ENCODE assay signal across 17 cellular contexts in the genomic region with DNA sequence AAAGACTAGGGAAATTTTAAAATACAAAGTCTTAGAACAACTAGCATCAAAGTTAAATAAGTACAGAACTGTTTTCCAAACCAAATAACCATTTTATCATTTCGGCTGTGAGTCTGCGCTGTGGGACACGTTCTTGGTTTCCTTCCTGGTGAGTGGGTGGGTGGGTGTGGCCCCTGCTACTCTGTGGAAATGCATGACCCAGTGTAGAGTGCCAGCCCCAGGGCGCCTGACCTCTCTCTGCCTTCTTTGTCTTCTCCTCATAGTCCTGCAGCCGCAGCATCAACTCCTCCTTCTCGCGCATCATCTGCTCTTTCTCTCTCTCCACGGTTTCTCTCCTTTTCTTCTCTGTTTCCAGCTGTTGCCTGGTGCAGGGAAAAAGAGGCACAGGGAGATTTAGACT. TPM values are rescaled to one million over a fixed set of nuclear protein-coding genes. Genes with fewer than 3 reads are reported as not detected.
A peak's percentile ranks its signal among the peaks of the same experiment; 100 is the strongest.
DNase-seq lines count a peak whose midpoint lies in the region; ATAC-seq and TF ChIP-seq lines count a peak whose summit lies in the region.
"Had no signal": no experiment of that assay in that cellular context is flagged by ENCODE, and none has a peak within 500 bp of the region (broad histone marks: within the 10 kb centered on the region; RNA-seq: fewer than 3 reads in every experiment).

No MANE protein-coding gene starts in this region.

- CTCF ChIA-PET in activated B cell treated with CpG ODN at 0.5 μM for 24 hours (lab: Charles Lee) (no interaction called here), mammary epithelial cell (lab: Charles Lee; ENCODE audit: low non-redundant PET) (no interaction called here)

- no peak overlapping the region for H3K4me3 ChIP-seq in neuronal stem cell (ENCODE audit: low read length in 2 of 2)
- H3K4me3 ChIP-seq in mammary epithelial cell (replicated peaks in 1 of 3; ENCODE audit: insufficient read depth in 1 of 3, low read depth in 2 of 3, low read length in 3 of 3): no peak overlapping the region
- H3K4me3 ChIP-seq: skin epidermis, transverse colon had no signal

- no peak overlapping the region for H2BK120ac ChIP-seq in neuronal stem cell (ENCODE audit: low read depth, low read length)

- no peak overlapping the region for H2BK15ac ChIP-seq in neuronal stem cell (ENCODE audit: low read length)

- H3K27me3 Mint-ChIP-seq in activated B cell treated with CpG ODN at 0.5 μM for 24 hours: no peaks in the 10 kb centered on the region
- H3K27me3 Mint-ChIP-seq: activated naive CD8-positive, alpha-beta T cell treated with anti-CD3 and anti-CD28 coated beads, Interleukin-2, amount 10 ng/mL, durations not matched to agents 7 days and 5 days had no signal

- intact Hi-C loops in activated B cell treated with CpG ODN at 0.5 μM for 24 hours (cut with micrococcal nuclease) (no loop called here), Right ventricle myocardium inferior (cut with DNase I) (no loop called here), mammary epithelial cell (cut with micrococcal nuclease) (no loop called here)

- H3K36me3 Mint-ChIP-seq in activated B cell treated with CpG ODN at 0.5 μM for 24 hours (ENCODE audit: low read depth): peaks cover 97% of the 10 kb centered on the region

- no peaks in the 10 kb centered on the region for H4K20me1 ChIP-seq in mammary epithelial cell (ENCODE audit: insufficient read depth, low read length)

- BruUV-seq in mammary epithelial cell (replicated peaks; lab: Mats Ljungman, UMichigan): no TSS peak

- H2BK12ac ChIP-seq in neuronal stem cell (ENCODE audit: low read length): no peak overlapping the region

- no peaks in the 10 kb centered on the region for H3K27me3 ChIP-seq in neuronal stem cell (ENCODE audit: control insufficient read depth in 3 of 3, insufficient read depth in 3 of 3, low read depth in 1 of 3, low read length in 3 of 3)
- no peaks in the 10 kb centered on the region for H3K27me3 ChIP-seq in mammary epithelial cell (ENCODE audit: insufficient read depth, low read length)
- H3K27me3 ChIP-seq: transverse colon had no signal

- no peak overlapping the region for H3K4ac ChIP-seq in neuronal stem cell (ENCODE audit: low read length)

- peaks cover 53% of the 10 kb centered on the region for H3K79me2 ChIP-seq in mammary epithelial cell (ENCODE audit: insufficient read depth, low read length)

- H3K14ac ChIP-seq in neuronal stem cell (ENCODE audit: low read length): no peak overlapping the region

- in situ Hi-C loops in mammary epithelial cell (cut with MboI; ENCODE audit: low sequenced_read_pairs in 2 of 2): no loop called here

- peak overlapping the region; percentile 46 for H3K27ac Mint-ChIP-seq in activated B cell treated with CpG ODN at 0.5 μM for 24 hours

- no peak overlapping the region for H2AK5ac ChIP-seq in neuronal stem cell (ENCODE audit: low read depth, low read length)

- no peak for TF ChIP-seq CTCF in activated B cell treated with CpG ODN at 0.5 μM for 24 hours (IDR thresholded peaks at IDR 0.05)
- no peak for TF ChIP-seq CTCF in mammary epithelial cell (conservative IDR thresholded peaks at IDR 0.05 in 1 of 2, IDR thresholded peaks at IDR 0.05 in 1 of 2; ENCODE audit: extremely low read depth in 1 of 2, insufficient read depth in 1 of 2, low read depth in 1 of 2, low read length in 2 of 2)

- peak overlapping the region; percentile 59 for H3K23ac ChIP-seq in neuronal stem cell (ENCODE audit: low read depth, low read length, poor library complexity)

- no peak overlapping the region for H3K4me3 Mint-ChIP-seq in activated B cell treated with CpG ODN at 0.5 μM for 24 hours
- H3K4me3 Mint-ChIP-seq: activated naive CD8-positive, alpha-beta T cell treated with anti-CD3 and anti-CD28 coated beads, Interleukin-2, amount 10 ng/mL, durations not matched to agents 7 days and 5 days had no signal

- no peak overlapping the region for H3K18ac ChIP-seq in neuronal stem cell (ENCODE audit: low read length)

- H3K4me1 Mint-ChIP-seq in activated B cell treated with CpG ODN at 0.5 μM for 24 hours: no peaks in the 10 kb centered on the region

- peak; percentile 47 for DNase-seq in DMS79 (lab: John Stamatoyannopoulos, UW)
- DNase-seq in DMS79 treated with DMSO at 0.1 percent for 48 hours (lab: John Stamatoyannopoulos, UW): no peak
- no peak for DNase-seq in activated B cell treated with CpG ODN at 0.5 μM for 24 hours
- DNase-seq in Right ventricle myocardium inferior (ENCODE audit: missing footprints): no peak
- no peak for DNase-seq in neuronal stem cell (ENCODE audit: low spot score)
- no peak for DNase-seq in NCI-H2227 (lab: John Stamatoyannopoulos, UW; ENCODE audit: unreplicated experiment)
- DNase-seq in mammary epithelial cell: no peak
- DNase-seq: activated CD4-positive, CD25-positive, alpha-beta regulatory T cell; activated naive CD8-positive, alpha-beta T cell treated with anti-CD3 and anti-CD28 coated beads, Interleukin-2, amount 10 ng/mL, durations not matched to agents 7 days and 5 days; cortex of kidney; IMR-90; NCI-H82; SIG-M5; transverse colon had no signal

- H3K4me1 ChIP-seq in neuronal stem cell (ENCODE audit: control insufficient read depth in 2 of 2, insufficient read depth in 1 of 2, low read depth in 1 of 2, low read length in 2 of 2) (peaks cover 2% of the 10 kb centered on the region in 2 donors), mammary epithelial cell (ENCODE audit: insufficient read depth, low read length) (peaks cover 15% of the 10 kb centered on the region)

- H2AFZ ChIP-seq in neuronal stem cell (ENCODE audit: low read length) (no peak overlapping the region), mammary epithelial cell (ENCODE audit: low read depth, low read length) (no peak overlapping the region)

- ATAC-seq in activated B cell treated with CpG ODN at 0.5 μM for 24 hours (ENCODE audit: low read depth): no peak
- ATAC-seq in Right ventricle myocardium inferior: peak; percentile 49
- ATAC-seq in HG03135 (IDR thresholded peaks at IDR 0.05; ENCODE audit: unreplicated experiment): no peak

- H3K9me3 Mint-ChIP-seq in activated B cell treated with CpG ODN at 0.5 μM for 24 hours: no peaks in the 10 kb centered on the region
- H3K9me3 Mint-ChIP-seq: activated naive CD8-positive, alpha-beta T cell treated with anti-CD3 and anti-CD28 coated beads, Interleukin-2, amount 10 ng/mL, durations not matched to agents 7 days and 5 days had no signal

- POLR2A ChIA-PET in activated B cell treated with CpG ODN at 0.5 μM for 24 hours (lab: Charles Lee): interaction anchor here (1.0 kb wide), 1 partner anchor 55 kb away, joined by 4 read pairs; no protein-coding TSS in a partner anchor

- peak overlapping the region; percentile 50 for H2BK5ac ChIP-seq in neuronal stem cell (ENCODE audit: low read length)

- no CpG with 5 or more reads among the region's 8 CpGs for WGBS in neuronal stem cell (ENCODE audit: extremely low coverage in 2 of 2, insufficient read length in 2 of 2, insufficient replicate concordance in 1 of 2), 2 donors
- WGBS in mammary epithelial cell (ENCODE audit: low coverage, missing lambda C conversion rate): 67% methylated on average over 3 of the region's 8 CpGs

- no peak overlapping the region for H3K4me2 ChIP-seq in neuronal stem cell (ENCODE audit: insufficient read depth, low read length, poor library complexity, severe bottlenecking)
- H3K4me2 ChIP-seq in mammary epithelial cell (ENCODE audit: insufficient read depth, low read depth, low read length): no peak overlapping the region

- H4K8ac ChIP-seq in neuronal stem cell (ENCODE audit: low read depth, low read length): no peak overlapping the region

- no peaks in the 10 kb centered on the region for H3K79me1 ChIP-seq in neuronal stem cell (ENCODE audit: low read depth, low read length)

- H3K9me3 ChIP-seq in neuronal stem cell (replicated peaks in 1 of 2; ENCODE audit: control insufficient read depth in 2 of 2, insufficient read depth in 1 of 2, low read depth in 1 of 2, low read length in 2 of 2) (no peaks in the 10 kb centered on the region), mammary epithelial cell (replicated peaks; ENCODE audit: insufficient read depth, low read length) (no peaks in the 10 kb centered on the region)
- H3K9me3 ChIP-seq: transverse colon had no signal

- H3K9ac ChIP-seq in neuronal stem cell (ENCODE audit: low read depth, low read length, poor library complexity) (no peak overlapping the region), mammary epithelial cell (ENCODE audit: insufficient read depth, low read length) (no peak overlapping the region)

- H3K27ac ChIP-seq in neuronal stem cell (replicated peaks; ENCODE audit: low read length): no peak overlapping the region
- H3K27ac ChIP-seq in mammary epithelial cell (ENCODE audit: insufficient read depth, low read depth, low read length): no peak overlapping the region
- H3K27ac ChIP-seq: 22Rv1 had no signal

- dilution Hi-C loops in mammary epithelial cell (cut with HindIII; ENCODE audit: low sequenced_read_pairs): no loop called here

- no peak overlapping the region for H4K91ac ChIP-seq in neuronal stem cell (ENCODE audit: low read depth, low read length, poor library complexity)

- H3K36me3 ChIP-seq in neuronal stem cell (replicated peaks in 1 of 2; ENCODE audit: control insufficient read depth in 2 of 2, insufficient read depth in 2 of 2, low read length in 2 of 2): peaks cover 57 to 99% of the 10 kb centered on the region in 2 donors
- peaks cover 62% of the 10 kb centered on the region for H3K36me3 ChIP-seq in mammary epithelial cell (ENCODE audit: insufficient read depth, low read length)

RNA-seq across cellular contexts. Expression of gene EZR, which starts 48.6 kb away (rescaled TPM):
- total RNA-seq in activated B cell treated with CpG ODN at 0.5 μM for 24 hours (488 and 489 TPM in 2 replicates), Right ventricle myocardium inferior (203 TPM), mammary epithelial cell (100 to 1,000 TPM; 164 to 240 TPM)
- 32.4 TPM for polyA plus RNA-seq in neuronal stem cell (2013, experiment 1 of 2)
- 32.9 TPM for polyA plus RNA-seq in neuronal stem cell (2013, experiment 2 of 2)
- 171 TPM for polyA plus RNA-seq in mammary epithelial cell
- polyA minus RNA-seq in mammary epithelial cell: 213 TPM
